Comparison of ENCODE assay signal across 1 cellular context in the genomic region with DNA sequence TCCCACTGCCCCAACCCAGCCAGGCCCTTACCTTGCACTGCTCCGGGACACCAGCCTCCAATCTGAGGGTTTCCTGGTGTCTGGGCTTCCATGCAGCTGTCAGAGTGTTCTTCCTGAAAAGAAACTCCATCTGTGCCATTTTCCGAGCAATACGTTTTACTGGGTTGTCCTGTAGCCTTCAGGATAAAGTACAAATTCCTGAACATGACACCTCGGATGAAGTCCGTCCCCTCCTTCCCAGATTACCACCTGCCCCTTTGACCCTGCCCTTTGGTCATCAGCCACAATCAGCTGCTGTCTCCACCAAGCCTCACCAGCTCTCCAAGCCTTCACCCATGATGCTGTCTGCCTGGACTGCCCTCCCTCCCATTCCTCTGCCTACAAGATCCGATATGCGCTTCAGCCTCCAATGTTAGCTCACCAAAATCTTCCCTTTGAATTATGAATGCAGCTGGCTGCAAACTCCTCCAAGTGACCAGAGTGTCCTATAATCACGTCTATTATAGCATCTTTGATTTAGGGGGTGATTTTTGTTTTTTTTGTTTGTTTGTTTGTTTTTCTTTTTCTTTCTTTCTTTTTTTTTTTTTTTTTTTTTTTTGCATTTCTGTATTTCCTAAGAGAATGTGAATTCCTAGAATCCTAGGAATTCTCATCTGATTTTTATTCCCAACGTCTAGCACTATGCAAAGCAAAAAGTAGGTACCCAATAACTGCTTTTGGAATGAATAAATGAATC.
TF ChIP-seq lines count a peak whose summit lies in the region.

No MANE protein-coding gene starts in this region.

TF ChIP-seq in H1, 55 proteins besides CTCF, POLR2A, EP300 and RAD21 (continued from another document):
- TF ChIP-seq, protein P1, sequence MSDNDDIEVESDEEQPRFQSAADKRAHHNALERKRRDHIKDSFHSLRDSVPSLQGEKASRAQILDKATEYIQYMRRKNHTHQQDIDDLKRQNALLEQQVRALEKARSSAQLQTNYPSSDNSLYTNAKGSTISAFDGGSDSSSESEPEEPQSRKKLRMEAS (IDR thresholded peaks at IDR 0.05), result no peak
- TF ChIP-seq SP4 (IDR thresholded peaks at IDR 0.05; ENCODE audit: low read length), result no peak
- no peak for TF ChIP-seq ASH2L (IDR thresholded peaks at IDR 0.05; ENCODE audit: low read length)
- TF ChIP-seq CHD1 (IDR thresholded peaks at IDR 0.05; ENCODE audit: low read depth, low read length), result no peak
- no peak for TF ChIP-seq SP1 (IDR thresholded peaks at IDR 0.05; ENCODE audit: low read depth, low read length)
TF ChIP-seq in H1: peak in this region for 0.
